ENCODE assay signal across 2 cellular contexts in genomic region chr5:90606539-90606938, GRCh38.
TF ChIP-seq lines count a peak whose summit lies in the region.

No MANE protein-coding gene starts in this region.

TF ChIP-seq in HEK293, 187 proteins besides CTCF, POLR2A, EP300 and RAD21 (continued from another document):
- no peak for TF ChIP-seq ZBTB49 (tag by site-specific recombination; IDR thresholded peaks at IDR 0.05; ENCODE audit: low read depth)
- no peak for TF ChIP-seq ZBTB11 (tag by site-specific recombination; conservative IDR thresholded peaks at IDR 0.05; ENCODE audit: low read depth)
- TF ChIP-seq PRDM1 (tag by site-specific recombination; IDR thresholded peaks at IDR 0.05) = peak; percentile 40; the same call in 1 of the 2 replicates
- TF ChIP-seq ZNF555 (tag by site-specific recombination; conservative IDR thresholded peaks at IDR 0.05) = no peak
TF ChIP-seq in HEK293: peak in this region for 1.

TF ChIP-seq in HepG2, 621 proteins besides CTCF, POLR2A, EP300 and RAD21:
- TF ChIP-seq, protein P1, sequence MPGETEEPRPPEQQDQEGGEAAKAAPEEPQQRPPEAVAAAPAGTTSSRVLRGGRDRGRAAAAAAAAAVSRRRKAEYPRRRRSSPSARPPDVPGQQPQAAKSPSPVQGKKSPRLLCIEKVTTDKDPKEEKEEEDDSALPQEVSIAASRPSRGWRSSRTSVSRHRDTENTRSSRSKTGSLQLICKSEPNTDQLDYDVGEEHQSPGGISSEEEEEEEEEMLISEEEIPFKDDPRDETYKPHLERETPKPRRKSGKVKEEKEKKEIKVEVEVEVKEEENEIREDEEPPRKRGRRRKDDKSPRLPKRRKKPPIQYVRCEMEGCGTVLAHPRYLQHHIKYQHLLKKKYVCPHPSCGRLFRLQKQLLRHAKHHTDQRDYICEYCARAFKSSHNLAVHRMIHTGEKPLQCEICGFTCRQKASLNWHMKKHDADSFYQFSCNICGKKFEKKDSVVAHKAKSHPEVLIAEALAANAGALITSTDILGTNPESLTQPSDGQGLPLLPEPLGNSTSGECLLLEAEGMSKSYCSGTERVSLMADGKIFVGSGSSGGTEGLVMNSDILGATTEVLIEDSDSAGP (CRISPR knock-in tag; IDR thresholded peaks at IDR 0.05; ENCODE audit: borderline replicate concordance) = no peak
- TF ChIP-seq GFI1 (CRISPR knock-in tag; IDR thresholded peaks at IDR 0.05; ENCODE audit: borderline replicate concordance) = no peak
- no peak for TF ChIP-seq ZNF878 (CRISPR knock-in tag; IDR thresholded peaks at IDR 0.05)
- no peak for TF ChIP-seq HNF4G (IDR thresholded peaks at IDR 0.05; ENCODE audit: borderline replicate concordance, low read depth, low read length)
- TF ChIP-seq HNF4G (CRISPR knock-in tag; IDR thresholded peaks at IDR 0.05; ENCODE audit: borderline replicate concordance, low read depth) = no peak
- TF ChIP-seq ZNF572 (CRISPR knock-in tag; IDR thresholded peaks at IDR 0.05) = no peak
- no peak for TF ChIP-seq ZNF574 (CRISPR knock-in tag; IDR thresholded peaks at IDR 0.05)
- no peak for TF ChIP-seq PLRG1 (conservative IDR thresholded peaks at IDR 0.05)
- TF ChIP-seq GATAD1 (CRISPR knock-in tag; IDR thresholded peaks at IDR 0.05) = no peak
- TF ChIP-seq KMT2B (CRISPR knock-in tag; IDR thresholded peaks at IDR 0.05) = no peak
TF ChIP-seq in HepG2: peak in this region for 0.
